18 cellular contexts compared by ENCODE assay signal in genomic region chr11:69496631-69497220, GRCh38. TPM values are rescaled to one million over a fixed set of nuclear protein-coding genes. Genes with fewer than 3 reads are reported as not detected.
DNase-seq lines count a peak whose midpoint lies in the region; ATAC-seq, FAIRE-seq and TF ChIP-seq lines count a peak whose summit lies in the region.
"Had no signal": no experiment of that assay in that cellular context is flagged by ENCODE, and none has a peak within 500 bp of the region (broad histone marks: within the 10 kb centered on the region; RNA-seq: fewer than 3 reads in every experiment).

No MANE protein-coding gene starts in this region.

- H3K27ac ChIP-seq in coronary artery: peak overlapping the region; percentile 18 to 90
- H3K27ac ChIP-seq in layer of hippocampus (ENCODE audit: low read depth, low read length): peak overlapping the region; percentile 68
- peak overlapping the region; percentile 78 to 86 (median 82) for H3K27ac ChIP-seq in sigmoid colon
- H3K27ac ChIP-seq: foreskin keratinocyte had no signal

- no peaks in the 10 kb centered on the region for H3K36me3 ChIP-seq in sigmoid colon

- no peak for FAIRE-seq in GM12891 (lab: Jason Lieb, UNC)
- FAIRE-seq: colon had no signal

- no peaks in the 10 kb centered on the region for H3K27me3 Mint-ChIP-seq in activated CD8-positive, alpha-beta memory T cell treated with anti-CD3 and anti-CD28 coated beads, Interleukin-2, amount 10 ng/mL, durations not matched to agents 7 days and 5 days
- H3K27me3 Mint-ChIP-seq: activated CD4-positive, alpha-beta memory T cell treated with anti-CD3 and anti-CD28 coated beads, Interleukin-2, amount 10 ng/mL, durations not matched to agents 7 days and 5 days had no signal

- ATAC-seq in activated CD8-positive, alpha-beta memory T cell treated with anti-CD3 and anti-CD28 coated beads, Interleukin-2, amount 10 ng/mL, durations not matched to agents 7 days and 5 days: no peak
- ATAC-seq in GM18907 (IDR thresholded peaks at IDR 0.05; ENCODE audit: unreplicated experiment): no peak
- ATAC-seq: foreskin keratinocyte had no signal

- no peak for TF ChIP-seq EP300 in sigmoid colon (IDR thresholded peaks at IDR 0.05)

- H3K9me3 ChIP-seq in sigmoid colon: no peaks in the 10 kb centered on the region

- 38 to 50% methylated on average over 12 of the region's 12 CpGs for WGBS in sigmoid colon, 2 donors

- peaks cover 0 to 40% (median 20%) of the 10 kb centered on the region in 4 donors for H3K4me1 ChIP-seq in sigmoid colon
- H3K4me1 ChIP-seq: foreskin keratinocyte had no signal

- no peaks in the 10 kb centered on the region for H3K4me1 Mint-ChIP-seq in activated CD8-positive, alpha-beta memory T cell treated with anti-CD3 and anti-CD28 coated beads, Interleukin-2, amount 10 ng/mL, durations not matched to agents 7 days and 5 days
- H3K4me1 Mint-ChIP-seq: activated CD4-positive, alpha-beta memory T cell treated with anti-CD3 and anti-CD28 coated beads, Interleukin-2, amount 10 ng/mL, durations not matched to agents 7 days and 5 days; activated naive CD4-positive, alpha-beta T cell treated with anti-CD3 and anti-CD28 coated beads, Interleukin-2, amount 10 ng/mL, durations not matched to agents 7 days and 5 days had no signal

- CTCF ChIA-PET in activated CD8-positive, alpha-beta memory T cell treated with anti-CD3 and anti-CD28 coated beads, Interleukin-2, amount 10 ng/mL, durations not matched to agents 7 days and 5 days (lab: Charles Lee): no interaction called here

- no peak overlapping the region for H3K4me3 Mint-ChIP-seq in activated CD8-positive, alpha-beta memory T cell treated with anti-CD3 and anti-CD28 coated beads, Interleukin-2, amount 10 ng/mL, durations not matched to agents 7 days and 5 days
- H3K4me3 Mint-ChIP-seq: activated CD4-positive, alpha-beta memory T cell treated with anti-CD3 and anti-CD28 coated beads, Interleukin-2, amount 10 ng/mL, durations not matched to agents 7 days and 5 days; activated naive CD4-positive, alpha-beta T cell treated with anti-CD3 and anti-CD28 coated beads, Interleukin-2, amount 10 ng/mL, durations not matched to agents 7 days and 5 days had no signal

- no peaks in the 10 kb centered on the region for H3K27me3 ChIP-seq in layer of hippocampus (ENCODE audit: control insufficient read depth, insufficient read depth, low read length)
- H3K27me3 ChIP-seq in sigmoid colon: no peaks in the 10 kb centered on the region

- DNase-seq in AG08396 (ENCODE audit: low spot score) (peak; percentile 75), coronary artery (ENCODE audit: low spot score) (no peak), sigmoid colon (no peak), HUDEP-2 (lab: John Stamatoyannopoulos, UW; ENCODE audit: unreplicated experiment in 76 of 76) (no peak), GM12891 (ENCODE audit: insufficient read length, low spot score) (no peak)
- no peak for DNase-seq in activated CD8-positive, alpha-beta memory T cell treated with anti-CD3 and anti-CD28 coated beads, Interleukin-2, amount 10 ng/mL, durations not matched to agents 7 days and 5 days
- DNase-seq: activated CD4-positive, alpha-beta memory T cell treated with anti-CD3 and anti-CD28 coated beads, Interleukin-2, amount 10 ng/mL, durations not matched to agents 7 days and 5 days; activated naive CD4-positive, alpha-beta T cell treated with anti-CD3 and anti-CD28 coated beads, Interleukin-2, amount 10 ng/mL, durations not matched to agents 7 days and 5 days; KG1; NCI-H2029 treated with DMSO at 0.1 percent for 48 hours; NK-92 treated with Interleukin-12 subunit alpha and Interleukin-12 subunit beta, amount 100 ng/mL, for 24 hours had no signal

- TF ChIP-seq POLR2A in sigmoid colon (IDR thresholded peaks at IDR 0.05) (no peak), GM12891 (IDR thresholded peaks at IDR 0.05; ENCODE audit: low read depth, low read length) (no peak)

- intact Hi-C loops in sigmoid colon (cut with DNase I): no loop called here

- no peak overlapping the region for H3K27ac Mint-ChIP-seq in activated CD8-positive, alpha-beta memory T cell treated with anti-CD3 and anti-CD28 coated beads, Interleukin-2, amount 10 ng/mL, durations not matched to agents 7 days and 5 days
- H3K27ac Mint-ChIP-seq: activated CD4-positive, alpha-beta memory T cell treated with anti-CD3 and anti-CD28 coated beads, Interleukin-2, amount 10 ng/mL, durations not matched to agents 7 days and 5 days; activated naive CD4-positive, alpha-beta T cell treated with anti-CD3 and anti-CD28 coated beads, Interleukin-2, amount 10 ng/mL, durations not matched to agents 7 days and 5 days had no signal

- no peak for TF ChIP-seq CTCF in coronary artery (IDR thresholded peaks at IDR 0.05)
- no peak for TF ChIP-seq CTCF in sigmoid colon (IDR thresholded peaks at IDR 0.05)

- no peaks in the 10 kb centered on the region for H3K36me3 Mint-ChIP-seq in activated CD8-positive, alpha-beta memory T cell treated with anti-CD3 and anti-CD28 coated beads, Interleukin-2, amount 10 ng/mL, durations not matched to agents 7 days and 5 days
- H3K36me3 Mint-ChIP-seq: activated naive CD4-positive, alpha-beta T cell treated with anti-CD3 and anti-CD28 coated beads, Interleukin-2, amount 10 ng/mL, durations not matched to agents 7 days and 5 days had no signal

- H3K9me3 Mint-ChIP-seq in activated CD8-positive, alpha-beta memory T cell treated with anti-CD3 and anti-CD28 coated beads, Interleukin-2, amount 10 ng/mL, durations not matched to agents 7 days and 5 days (ENCODE audit: low read depth): no peaks in the 10 kb centered on the region
- H3K9me3 Mint-ChIP-seq: activated CD4-positive, alpha-beta memory T cell treated with anti-CD3 and anti-CD28 coated beads, Interleukin-2, amount 10 ng/mL, durations not matched to agents 7 days and 5 days; activated naive CD4-positive, alpha-beta T cell treated with anti-CD3 and anti-CD28 coated beads, Interleukin-2, amount 10 ng/mL, durations not matched to agents 7 days and 5 days had no signal

- H3K4me3 ChIP-seq in coronary artery (peak overlapping the region; percentile 44), sigmoid colon (no peak overlapping the region)

TF ChIP-seq in GM12891, 5 proteins besides CTCF, POLR2A, EP300 and RAD21:
- TF ChIP-seq SPI1 (IDR thresholded peaks at IDR 0.05; ENCODE audit: low read depth, low read length) (no peak), PAX5 (IDR thresholded peaks at IDR 0.05; ENCODE audit: insufficient read depth, low read length, severe bottlenecking) (no peak)

RNA-seq across cellular contexts. Expression of gene LINC01488, which starts 15.3 kb away (rescaled TPM):
- total RNA-seq in sigmoid colon: under 1 TPM in 1 of 4 donors, not detected in 3; 0.36 TPM
- not detected for polyA plus RNA-seq in sigmoid colon
- not detected for total RNA-seq in activated CD8-positive, alpha-beta memory T cell treated with anti-CD3 and anti-CD28 coated beads, Interleukin-2, amount 10 ng/mL, durations not matched to agents 7 days and 5 days
- not detected for polyA plus RNA-seq in GM12891 (2012; ENCODE audit: low read depth, missing spikeins)
- total RNA-seq: A673; activated CD4-positive, alpha-beta memory T cell treated with anti-CD3 and anti-CD28 coated beads, Interleukin-2, amount 10 ng/mL, durations not matched to agents 7 days and 5 days; foreskin keratinocyte; posterior vena cava; T-helper 1 cell treated with Interleukin-12 subunit alpha and Interleukin-12 subunit beta and Interleukin-4 antibody, amounts not matched to agents 30 ng/mL and 1 ng/mL, for 36 hours had no signal
- polyA plus RNA-seq: foreskin keratinocyte had no signal
